1 cellular context compared by ENCODE assay signal in genomic region chr6:52392944-52393343, GRCh38.
TF ChIP-seq lines count a peak whose summit lies in the region.

No MANE protein-coding gene starts in this region.

TF ChIP-seq in GM12878, 131 proteins besides CTCF, POLR2A, EP300 and RAD21 (continued from another document):
- TF ChIP-seq RELA (IDR thresholded peaks at IDR 0.05; ENCODE audit: borderline replicate concordance, partially characterized antibody) (no peak), KLF5 (IDR thresholded peaks at IDR 0.05; ENCODE audit: partially characterized antibody) (no peak)
